8 cellular contexts compared by ENCODE assay signal in genomic region chrX:107712231-107713204, GRCh38.
A peak's percentile ranks its signal among the peaks of the same experiment; 100 is the strongest.
DNase-seq lines count a peak whose midpoint lies in the region; ATAC-seq and TF ChIP-seq lines count a peak whose summit lies in the region.

No MANE protein-coding gene starts in this region.

- H3K36me3 ChIP-seq in IMR-90 (ENCODE audit: control insufficient read depth, insufficient read depth, low read length) (peaks cover 3% of the 10 kb centered on the region; the same call in 1 of the 2 replicates), adipocyte (ENCODE audit: control insufficient read depth, insufficient read depth, low read length, severe bottlenecking) (peaks cover 25% of the 10 kb centered on the region)

- H3K9me3 ChIP-seq in IMR-90 (ENCODE audit: control insufficient read depth, insufficient read depth, low read length), result no peaks in the 10 kb centered on the region
- H3K9me3 ChIP-seq in adipocyte (ENCODE audit: control insufficient read depth, low read length), result peaks cover 5% of the 10 kb centered on the region

- WGBS in IMR-90 (ENCODE audit: extremely low coverage in 2 of 2, insufficient read length in 1 of 2), 2 experiments, result 80% methylated on average over 1 of the region's 13 CpGs; no CpG with 5 or more reads in 1 of the 2 experiments

- ATAC-seq in IMR-90 (ENCODE audit: low read depth) (no peak), left ventricle myocardium superior (peak; percentile 13), HG03378 (IDR thresholded peaks at IDR 0.05; ENCODE audit: unreplicated experiment) (no peak)
- ATAC-seq in stimulated activated memory B cell treated with anti-CD40 and anti-IgM and Interleukin-4, amounts not matched to agents 10 μg/mL and 1 μg/mL and 100 μg/mL, for 72 hours, result no peak

- H3K23ac ChIP-seq in IMR-90 (ENCODE audit: low read depth, low read length), result no peak overlapping the region

- peak; percentile 73 for TF ChIP-seq POLR2A in IMR-90 (IDR thresholded peaks at IDR 0.05; ENCODE audit: low read depth, low read length)

- H2AFZ ChIP-seq in IMR-90 (replicated peaks; ENCODE audit: low read length, poor library complexity), result no peak overlapping the region

- H4K20me1 ChIP-seq in IMR-90 (ENCODE audit: insufficient read depth, low read length), result no peaks in the 10 kb centered on the region; the same call in 1 of the 2 replicates

- DNase-seq in IMR-90 (peak; percentile 21), adipocyte (ENCODE audit: low read depth) (peak; percentile 60), left ventricle myocardium superior (no peak), activated gamma-delta T cell treated with Interleukin-2 at 50 U/mL for 16 hours (no peak), iPS-NIHi7 (ENCODE audit: extremely low spot score) (no peak), NCI-H345 (lab: John Stamatoyannopoulos, UW) (no peak)

- no peak overlapping the region for H3K9ac ChIP-seq in IMR-90 (ENCODE audit: low read depth, low read length)
- H3K9ac ChIP-seq in adipocyte (ENCODE audit: low read length), result peak overlapping the region; percentile 98

- H3K27ac Mint-ChIP-seq in stimulated activated memory B cell treated with anti-CD40 and anti-IgM and Interleukin-4, amounts not matched to agents 10 μg/mL and 1 μg/mL and 100 μg/mL, for 72 hours, result peak overlapping the region; percentile 95

- H3K4me1 Mint-ChIP-seq in stimulated activated memory B cell treated with anti-CD40 and anti-IgM and Interleukin-4, amounts not matched to agents 10 μg/mL and 1 μg/mL and 100 μg/mL, for 72 hours, result peaks cover 70% of the 10 kb centered on the region

- no peak overlapping the region for H3K4me2 ChIP-seq in IMR-90 (ENCODE audit: low read depth, low read length)

- peaks cover 17% of the 10 kb centered on the region for H3K9me1 ChIP-seq in IMR-90 (ENCODE audit: insufficient read depth, low read length)

- H3K18ac ChIP-seq in IMR-90 (ENCODE audit: low read depth, low read length), result no peak overlapping the region

- dilution Hi-C loops in IMR-90 (cut with HindIII; ENCODE audit: low sequenced_read_pairs, unreplicated experiment), result no loop called here

- no peak overlapping the region for H2BK20ac ChIP-seq in IMR-90 (ENCODE audit: low read depth, low read length)

- H3K36me3 Mint-ChIP-seq in stimulated activated memory B cell treated with anti-CD40 and anti-IgM and Interleukin-4, amounts not matched to agents 10 μg/mL and 1 μg/mL and 100 μg/mL, for 72 hours, result peaks cover 5% of the 10 kb centered on the region

- H2BK5ac ChIP-seq in IMR-90 (ENCODE audit: low read depth, low read length, poor library complexity, severe bottlenecking), result no peak overlapping the region

- no peak overlapping the region for H2AK5ac ChIP-seq in IMR-90 (ENCODE audit: low read depth, low read length)

- H3K56ac ChIP-seq in IMR-90 (ENCODE audit: extremely low read depth, insufficient read depth, low read length), result no peak overlapping the region

- H3K9me3 Mint-ChIP-seq in stimulated activated memory B cell treated with anti-CD40 and anti-IgM and Interleukin-4, amounts not matched to agents 10 μg/mL and 1 μg/mL and 100 μg/mL, for 72 hours, result no peaks in the 10 kb centered on the region

- H3K4me3 ChIP-seq in IMR-90 (ENCODE audit: insufficient read depth, low read depth, low read length) (no peak overlapping the region), adipocyte (ENCODE audit: low read length) (peak overlapping the region; percentile 91)

- H4K91ac ChIP-seq in IMR-90 (ENCODE audit: insufficient read depth, low read depth, low read length), result no peak overlapping the region

- no peak for TF ChIP-seq CTCF in IMR-90 (conservative IDR thresholded peaks at IDR 0.05; ENCODE audit: low read depth, low read length)

- in situ Hi-C loops in IMR-90 (cut with MboI; ENCODE audit: low sequenced_read_pairs), result no loop called here

- no peak overlapping the region for H2AK9ac ChIP-seq in IMR-90 (replicated peaks; ENCODE audit: low read depth, low read length, poor library complexity)

- no TSS peak for BruUV-seq in IMR-90 (replicated peaks; lab: Mats Ljungman, UMichigan)

- H2BK15ac ChIP-seq in IMR-90 (ENCODE audit: low read depth, low read length), result no peak overlapping the region

- intact Hi-C loops in IMR-90 (cut with micrococcal nuclease) (no loop called here), left ventricle myocardium superior (cut with micrococcal nuclease) (no loop called here)

- H4K8ac ChIP-seq in IMR-90 (ENCODE audit: low read depth in 2 of 2, low read length in 2 of 2), result no peak overlapping the region

- H3K4ac ChIP-seq in IMR-90 (ENCODE audit: low read depth, low read length), result no peak overlapping the region

- no peak overlapping the region for H2BK120ac ChIP-seq in IMR-90 (ENCODE audit: low read depth, low read length)

- no peak overlapping the region for H3K14ac ChIP-seq in IMR-90 (replicated peaks; ENCODE audit: low read depth, low read length)

- H3K79me1 ChIP-seq in IMR-90 (ENCODE audit: low read depth in 1 of 2, low read length in 2 of 2), result peaks cover 0 to 14% of the 10 kb centered on the region in 2 experiments; a peak in 2 of 4 replicates

- H3K27me3 ChIP-seq in IMR-90 (ENCODE audit: control insufficient read depth, insufficient read depth, low read length) (peaks cover 4% of the 10 kb centered on the region), adipocyte (replicated peaks; ENCODE audit: control insufficient read depth, insufficient read depth, low read length) (peaks cover 16% of the 10 kb centered on the region)

- POLR2A ChIA-PET in IMR-90 (lab: Charles Lee; ENCODE audit: unreplicated experiment), result no interaction called here

- H3K4me1 ChIP-seq in IMR-90 (ENCODE audit: control insufficient read depth, insufficient read depth, low read length) (peaks cover 12% of the 10 kb centered on the region; the same call in 1 of the 2 replicates), adipocyte (ENCODE audit: control insufficient read depth, insufficient read depth, low read length) (peaks cover 43% of the 10 kb centered on the region)

- no peaks in the 10 kb centered on the region for H3K27me3 Mint-ChIP-seq in stimulated activated memory B cell treated with anti-CD40 and anti-IgM and Interleukin-4, amounts not matched to agents 10 μg/mL and 1 μg/mL and 100 μg/mL, for 72 hours

- CTCF ChIA-PET in IMR-90 (lab: Yijun Ruan, JAX), result interaction anchor here (1.1 kb wide), 1 partner anchor 53 kb away, joined by 3 read pairs; no protein-coding TSS in a partner anchor

- H3K27ac ChIP-seq in IMR-90 (ENCODE audit: insufficient read depth, low read length), result no peak overlapping the region

- no peak overlapping the region for H3K4me3 Mint-ChIP-seq in stimulated activated memory B cell treated with anti-CD40 and anti-IgM and Interleukin-4, amounts not matched to agents 10 μg/mL and 1 μg/mL and 100 μg/mL, for 72 hours

- no peak for TF ChIP-seq RAD21 in IMR-90 (IDR thresholded peaks at IDR 0.05; ENCODE audit: low read length)

- no peak overlapping the region for H4K5ac ChIP-seq in IMR-90 (ENCODE audit: low read depth, low read length)

TF ChIP-seq in IMR-90, 13 proteins besides CTCF, POLR2A, EP300 and RAD21:
- TF ChIP-seq BHLHE40 (IDR thresholded peaks at IDR 0.05; ENCODE audit: low read depth, low read length) (no peak), MAZ (IDR thresholded peaks at IDR 0.05; ENCODE audit: borderline replicate concordance, low read depth, low read length) (no peak), MXI1 (IDR thresholded peaks at IDR 0.05; ENCODE audit: borderline replicate concordance, low read depth, low read length) (no peak), NFE2L2 (IDR thresholded peaks at IDR 0.05; ENCODE audit: low read depth, low read length) (no peak), FOS (IDR thresholded peaks at IDR 0.05; ENCODE audit: low read depth, low read length) (no peak), RCOR1 (IDR thresholded peaks at IDR 0.05; ENCODE audit: insufficient replicate concordance, low read length) (no peak), CHD1 (IDR thresholded peaks at IDR 0.05; ENCODE audit: low read depth, low read length) (no peak), MAFK (IDR thresholded peaks at IDR 0.05; ENCODE audit: low read depth, low read length) (no peak), CEBPB (IDR thresholded peaks at IDR 0.05; ENCODE audit: low read depth, low read length) (no peak), ELK1 (IDR thresholded peaks at IDR 0.05; ENCODE audit: borderline replicate concordance, low read depth, low read length) (no peak), USF2 (IDR thresholded peaks at IDR 0.05; ENCODE audit: low read depth, low read length) (no peak; the same call in 1 of the 2 replicates), SMC3 (IDR thresholded peaks at IDR 0.05; ENCODE audit: low read depth, low read length) (no peak), RFX5 (IDR thresholded peaks at IDR 0.05; ENCODE audit: low read depth, low read length) (no peak)

Comparison
In these comparisons a context has a peak if more than half of its experiments do, and no peak if none do; other contexts are left out.
1. DNase-seq: peak in IMR-90 (single experiment) and adipocyte (single experiment); none in left ventricle myocardium superior (single experiment), activated gamma-delta T cell treated with Interleukin-2 at 50 U/mL for 16 hours (single experiment), iPS-NIHi7 (single experiment) and NCI-H345 (single experiment).